In genomic region chr6:111559193-111560097, GRCh38 we compare ENCODE assay signal across 8 cellular contexts. TPM values are rescaled to one million over a fixed set of nuclear protein-coding genes. Genes with fewer than 3 reads are reported as not detected.
A peak's percentile ranks its signal among the peaks of the same experiment; 100 is the strongest.
DNase-seq lines count a peak whose midpoint lies in the region; ATAC-seq, FAIRE-seq and TF ChIP-seq lines count a peak whose summit lies in the region.

No MANE protein-coding gene starts in this region.

- no peaks in the 10 kb centered on the region for H3K36me3 ChIP-seq in A673 (ENCODE audit: insufficient read depth, low read length, poor library complexity, severe bottlenecking)
- peaks cover 9% of the 10 kb centered on the region for H3K36me3 ChIP-seq in colonic mucosa
- H3K36me3 ChIP-seq in naive thymus-derived CD4-positive, alpha-beta T cell (ENCODE audit: control insufficient read depth in 2 of 3, insufficient read depth in 3 of 3, low read length in 3 of 3), result peaks cover 0 to 35% (median 0%) of the 10 kb centered on the region in 3 experiments
- H3K36me3 ChIP-seq in H7 (replicated peaks; ENCODE audit: control insufficient read depth, insufficient read depth, low read length), result peaks cover 11% of the 10 kb centered on the region

- H3K9me3 Mint-ChIP-seq in HFFc6, result no peaks in the 10 kb centered on the region
- H3K9me3 Mint-ChIP-seq in naive thymus-derived CD4-positive, alpha-beta T cell, result no peaks in the 10 kb centered on the region

- BruUV-seq in A673 (replicated peaks; lab: Mats Ljungman, UMichigan), result no TSS peak

- peak overlapping the region; percentile 14 for H3K27ac ChIP-seq in A673 (ENCODE audit: low read depth, low read length, poor library complexity, severe bottlenecking)
- H3K27ac ChIP-seq in colonic mucosa, result peak overlapping the region; percentile 8
- peak overlapping the region; percentile 12 for H3K27ac ChIP-seq in naive thymus-derived CD4-positive, alpha-beta T cell (ENCODE audit: low read depth, low read length)

- no peak for TF ChIP-seq POLR2A in GM12892 (IDR thresholded peaks at IDR 0.05; ENCODE audit: low read depth, low read length)

- no peak for TF ChIP-seq CTCF in A673 (conservative IDR thresholded peaks at IDR 0.05; ENCODE audit: low read depth, low read length)
- TF ChIP-seq CTCF in HFFc6 (IDR thresholded peaks at IDR 0.05), result no peak
- no peak for TF ChIP-seq CTCF in colonic mucosa (IDR thresholded peaks at IDR 0.05)

- H3K27me3 Mint-ChIP-seq in HFFc6 (ENCODE audit: insufficient read depth), result peaks cover 2% of the 10 kb centered on the region; the same call in 1 of the 2 replicates
- no peaks in the 10 kb centered on the region for H3K27me3 Mint-ChIP-seq in naive thymus-derived CD4-positive, alpha-beta T cell

- H3K9me3 ChIP-seq in A673 (ENCODE audit: low read depth, low read length, poor library complexity, severe bottlenecking) (no peaks in the 10 kb centered on the region), colonic mucosa (no peaks in the 10 kb centered on the region)
- H3K9me3 ChIP-seq in naive thymus-derived CD4-positive, alpha-beta T cell (ENCODE audit: control insufficient read depth in 2 of 3, low read length in 3 of 3), result no peaks in the 10 kb centered on the region

- peaks cover 17% of the 10 kb centered on the region for H3K4me1 ChIP-seq in A673 (ENCODE audit: insufficient read depth, low read length, poor library complexity, severe bottlenecking)
- H3K4me1 ChIP-seq in colonic mucosa, result no peaks in the 10 kb centered on the region
- no peaks in the 10 kb centered on the region for H3K4me1 ChIP-seq in naive thymus-derived CD4-positive, alpha-beta T cell (ENCODE audit: control insufficient read depth in 2 of 2, insufficient read depth in 2 of 2, low read length in 2 of 2)

- ATAC-seq in naive thymus-derived CD4-positive, alpha-beta T cell, result peak; percentile 12
- ATAC-seq in GM19035 (IDR thresholded peaks at IDR 0.05; ENCODE audit: unreplicated experiment) (no peak), GM21390 (IDR thresholded peaks at IDR 0.05; ENCODE audit: unreplicated experiment) (no peak)

- intact Hi-C loops in A673 (cut with micrococcal nuclease; ENCODE audit: unreplicated experiment), result no loop called here
- intact Hi-C loops in colonic mucosa (cut with DNase I), result loop anchor here (10.0 kb wide), 1 partner anchor 75 kb away; the partner anchor contains the start of gene REV3L
- intact Hi-C loops in naive thymus-derived CD4-positive, alpha-beta T cell (cut with micrococcal nuclease), result no loop called here

- H3K36me3 Mint-ChIP-seq in HFFc6 (ENCODE audit: low read depth), result peaks cover 65% of the 10 kb centered on the region
- peaks cover 19 to 57% (median 46%) of the 10 kb centered on the region in 5 donors for H3K36me3 Mint-ChIP-seq in naive thymus-derived CD4-positive, alpha-beta T cell

- POLR2A ChIA-PET in A673 (lab: Charles Lee; ENCODE audit: low non-redundant PET), result no interaction called here
- POLR2A ChIA-PET in naive thymus-derived CD4-positive, alpha-beta T cell (lab: Charles Lee), result no interaction called here

- H3K27ac Mint-ChIP-seq in HFFc6, result peak overlapping the region; percentile 23
- peak overlapping the region; percentile 3 to 79 (median 60) for H3K27ac Mint-ChIP-seq in naive thymus-derived CD4-positive, alpha-beta T cell

- FAIRE-seq in GM12892 (lab: Jason Lieb, UNC), result no peak

- peaks cover 46% of the 10 kb centered on the region for H3K4me1 Mint-ChIP-seq in HFFc6 (ENCODE audit: low read depth)
- H3K4me1 Mint-ChIP-seq in naive thymus-derived CD4-positive, alpha-beta T cell, result peaks cover 13 to 26% (median 24%) of the 10 kb centered on the region in 7 donors

- no peak for DNase-seq in A673 (ENCODE audit: low spot score)
- DNase-seq in HFFc6, result no peak
- peak; percentile 32 for DNase-seq in colonic mucosa
- DNase-seq in naive thymus-derived CD4-positive, alpha-beta T cell, result peak in 1 of 9 donors; percentile 4
- no peak for DNase-seq in GM12892 (ENCODE audit: insufficient read length)
- no peak for DNase-seq in H7

- CTCF ChIA-PET in A673 (lab: Charles Lee), result no interaction called here
- CTCF ChIA-PET in naive thymus-derived CD4-positive, alpha-beta T cell (lab: Charles Lee), result no interaction called here

- H3K27me3 ChIP-seq in A673 (replicated peaks; ENCODE audit: insufficient read depth, low read depth, low read length, poor library complexity) (no peaks in the 10 kb centered on the region), colonic mucosa (no peaks in the 10 kb centered on the region), H7 (ENCODE audit: control insufficient read depth, insufficient read depth, low read length) (no peaks in the 10 kb centered on the region)
- no peaks in the 10 kb centered on the region for H3K27me3 ChIP-seq in naive thymus-derived CD4-positive, alpha-beta T cell (ENCODE audit: control insufficient read depth in 2 of 2, insufficient read depth in 2 of 2, low read length in 2 of 2)

- H3K4me3 ChIP-seq in A673 (ENCODE audit: low read depth, low read length, poor library complexity, severe bottlenecking) (no peak overlapping the region), colonic mucosa (no peak overlapping the region), H7 (ENCODE audit: insufficient read depth, low read depth, low read length) (no peak overlapping the region)
- no peak overlapping the region for H3K4me3 ChIP-seq in naive thymus-derived CD4-positive, alpha-beta T cell (ENCODE audit: low read length)

- H3K4me3 Mint-ChIP-seq in HFFc6, result no peak overlapping the region
- peak overlapping the region in 4 of 10 donors; percentile 8 to 47 (median 22) for H3K4me3 Mint-ChIP-seq in naive thymus-derived CD4-positive, alpha-beta T cell

- no peak overlapping the region for H3K9ac ChIP-seq in colonic mucosa (ENCODE audit: low read depth in 2 of 2, low read length in 2 of 2)

RNA-seq across cellular contexts. Expression of gene TRAF3IP2, which starts 46.2 kb away (rescaled TPM):
- 7.8 and 9.8 TPM in 2 replicates for total RNA-seq in A673 (2021)
- 10 to 100 TPM; 28.9 to 47.0 (median 40.2) TPM for total RNA-seq in HFFc6 (2021; fragmentation: NEBNext Ultra II Directional; extraction: Animal tissue kit (Norgen Biotek cat#: 25700))
- 10 to 100 TPM; 62.0 to 66.6 TPM for total RNA-seq in colonic mucosa
- 10 to 100 TPM; 12.7 to 22.1 (median 21.0) TPM for total RNA-seq in naive thymus-derived CD4-positive, alpha-beta T cell
- 10 to 100 TPM; 16.8 to 21.0 TPM for polyA plus RNA-seq in naive thymus-derived CD4-positive, alpha-beta T cell
- polyA plus RNA-seq in GM12892 (2012; ENCODE audit: missing spikeins), result 18.3 TPM
- total RNA-seq in H7 (2014; rRNA removed; shearing (Covaris generic)), result 24.1 and 46.7 TPM in 2 replicates
